1 cellular context compared by ENCODE assay signal in genomic region chr20:51799586-51799985, GRCh38.
TF ChIP-seq lines count a peak whose summit lies in the region.

No MANE protein-coding gene starts in this region.

TF ChIP-seq in GM23338, 12 proteins besides CTCF, POLR2A, EP300 and RAD21 (continued from another document):
- TF ChIP-seq, protein P1, sequence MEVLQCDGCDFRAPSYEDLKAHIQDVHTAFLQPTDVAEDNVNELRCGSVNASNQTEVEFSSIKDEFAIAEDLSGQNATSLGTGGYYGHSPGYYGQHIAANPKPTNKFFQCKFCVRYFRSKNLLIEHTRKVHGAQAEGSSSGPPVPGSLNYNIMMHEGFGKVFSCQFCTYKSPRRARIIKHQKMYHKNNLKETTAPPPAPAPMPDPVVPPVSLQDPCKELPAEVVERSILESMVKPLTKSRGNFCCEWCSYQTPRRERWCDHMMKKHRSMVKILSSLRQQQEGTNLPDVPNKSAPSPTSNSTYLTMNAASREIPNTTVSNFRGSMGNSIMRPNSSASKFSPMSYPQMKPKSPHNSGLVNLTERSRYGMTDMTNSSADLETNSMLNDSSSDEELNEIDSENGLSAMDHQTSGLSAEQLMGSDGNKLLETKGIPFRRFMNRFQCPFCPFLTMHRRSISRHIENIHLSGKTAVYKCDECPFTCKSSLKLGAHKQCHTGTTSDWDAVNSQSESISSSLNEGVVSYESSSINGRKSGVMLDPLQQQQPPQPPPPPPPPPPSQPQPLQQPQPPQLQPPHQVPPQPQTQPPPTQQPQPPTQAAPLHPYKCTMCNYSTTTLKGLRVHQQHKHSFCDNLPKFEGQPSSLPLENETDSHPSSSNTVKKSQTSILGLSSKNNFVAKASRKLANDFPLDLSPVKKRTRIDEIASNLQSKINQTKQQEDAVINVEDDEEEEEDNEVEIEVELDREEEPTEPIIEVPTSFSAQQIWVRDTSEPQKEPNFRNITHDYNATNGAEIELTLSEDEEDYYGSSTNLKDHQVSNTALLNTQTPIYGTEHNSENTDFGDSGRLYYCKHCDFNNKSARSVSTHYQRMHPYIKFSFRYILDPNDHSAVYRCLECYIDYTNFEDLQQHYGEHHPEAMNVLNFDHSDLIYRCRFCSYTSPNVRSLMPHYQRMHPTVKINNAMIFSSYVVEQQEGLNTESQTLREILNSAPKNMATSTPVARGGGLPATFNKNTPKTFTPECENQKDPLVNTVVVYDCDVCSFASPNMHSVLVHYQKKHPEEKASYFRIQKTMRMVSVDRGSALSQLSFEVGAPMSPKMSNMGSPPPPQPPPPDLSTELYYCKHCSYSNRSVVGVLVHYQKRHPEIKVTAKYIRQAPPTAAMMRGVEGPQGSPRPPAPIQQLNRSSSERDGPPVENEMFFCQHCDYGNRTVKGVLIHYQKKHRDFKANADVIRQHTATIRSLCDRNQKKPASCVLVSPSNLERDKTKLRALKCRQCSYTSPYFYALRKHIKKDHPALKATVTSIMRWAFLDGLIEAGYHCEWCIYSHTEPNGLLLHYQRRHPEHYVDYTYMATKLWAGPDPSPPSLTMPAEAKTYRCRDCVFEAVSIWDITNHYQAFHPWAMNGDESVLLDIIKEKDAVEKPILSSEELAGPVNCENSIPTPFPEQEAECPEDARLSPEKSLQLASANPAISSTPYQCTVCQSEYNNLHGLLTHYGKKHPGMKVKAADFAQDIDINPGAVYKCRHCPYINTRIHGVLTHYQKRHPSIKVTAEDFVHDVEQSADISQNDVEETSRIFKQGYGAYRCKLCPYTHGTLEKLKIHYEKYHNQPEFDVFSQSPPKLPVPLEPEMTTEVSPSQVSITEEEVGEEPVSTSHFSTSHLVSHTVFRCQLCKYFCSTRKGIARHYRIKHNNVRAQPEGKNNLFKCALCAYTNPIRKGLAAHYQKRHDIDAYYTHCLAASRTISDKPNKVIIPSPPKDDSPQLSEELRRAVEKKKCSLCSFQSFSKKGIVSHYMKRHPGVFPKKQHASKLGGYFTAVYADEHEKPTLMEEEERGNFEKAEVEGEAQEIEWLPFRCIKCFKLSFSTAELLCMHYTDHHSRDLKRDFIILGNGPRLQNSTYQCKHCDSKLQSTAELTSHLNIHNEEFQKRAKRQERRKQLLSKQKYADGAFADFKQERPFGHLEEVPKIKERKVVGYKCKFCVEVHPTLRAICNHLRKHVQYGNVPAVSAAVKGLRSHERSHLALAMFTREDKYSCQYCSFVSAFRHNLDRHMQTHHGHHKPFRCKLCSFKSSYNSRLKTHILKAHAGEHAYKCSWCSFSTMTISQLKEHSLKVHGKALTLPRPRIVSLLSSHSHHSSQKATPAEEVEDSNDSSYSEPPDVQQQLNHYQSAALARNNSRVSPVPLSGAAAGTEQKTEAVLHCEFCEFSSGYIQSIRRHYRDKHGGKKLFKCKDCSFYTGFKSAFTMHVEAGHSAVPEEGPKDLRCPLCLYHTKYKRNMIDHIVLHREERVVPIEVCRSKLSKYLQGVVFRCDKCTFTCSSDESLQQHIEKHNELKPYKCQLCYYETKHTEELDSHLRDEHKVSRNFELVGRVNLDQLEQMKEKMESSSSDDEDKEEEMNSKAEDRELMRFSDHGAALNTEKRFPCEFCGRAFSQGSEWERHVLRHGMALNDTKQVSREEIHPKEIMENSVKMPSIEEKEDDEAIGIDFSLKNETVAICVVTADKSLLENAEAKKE (CRISPR knock-in tag; IDR thresholded peaks at IDR 0.05), result no peak
- no peak for TF ChIP-seq REST (IDR thresholded peaks at IDR 0.05; ENCODE audit: unreplicated experiment)
- no peak for TF ChIP-seq CREB1 (CRISPR knock-in tag; IDR thresholded peaks at IDR 0.05; ENCODE audit: low read depth)
- TF ChIP-seq ZNF331 (CRISPR knock-in tag; IDR thresholded peaks at IDR 0.05; ENCODE audit: low read depth), result no peak
- no peak for TF ChIP-seq ZNF114 (CRISPR knock-in tag; IDR thresholded peaks at IDR 0.05)
